ENCODE assay signal across 23 cellular contexts in the genomic region with DNA sequence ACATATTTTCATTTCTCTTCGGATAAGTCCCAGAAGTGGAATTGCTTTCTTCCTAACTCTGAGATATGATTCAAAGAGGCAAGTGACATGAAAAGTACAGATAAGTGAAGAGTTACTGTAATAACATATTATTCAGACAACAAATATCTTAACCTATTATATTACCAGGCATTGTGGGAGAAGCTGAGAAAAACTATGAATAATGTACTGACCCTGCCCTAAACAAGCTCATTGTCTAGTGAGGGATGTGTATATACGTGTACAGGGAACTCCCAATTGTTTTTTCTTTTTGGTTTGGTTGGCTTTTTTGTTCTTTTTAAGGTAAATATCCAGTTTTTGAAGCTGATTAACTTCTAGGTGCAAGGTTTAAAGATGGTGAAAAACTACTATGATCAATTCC. TPM values are rescaled to one million over a fixed set of nuclear protein-coding genes. Genes with fewer than 3 reads are reported as not detected.
A peak's percentile ranks its signal among the peaks of the same experiment; 100 is the strongest.
DNase-seq lines count a peak whose midpoint lies in the region; ATAC-seq, FAIRE-seq and TF ChIP-seq lines count a peak whose summit lies in the region.
"Had no signal": no experiment of that assay in that cellular context is flagged by ENCODE, and none has a peak within 500 bp of the region (broad histone marks: within the 10 kb centered on the region; RNA-seq: fewer than 3 reads in every experiment).

No MANE protein-coding gene starts in this region.

- H3K4me1 Mint-ChIP-seq in nephron progenitor cell = peaks cover 24% of the 10 kb centered on the region

- peak overlapping the region; percentile 77 for H3K27ac Mint-ChIP-seq in nephron progenitor cell

- H3K9me3 ChIP-seq in cardiac muscle cell (ENCODE audit: low read depth) = no peaks in the 10 kb centered on the region
- H3K9me3 ChIP-seq: BE2C had no signal

- H3K9me3 Mint-ChIP-seq in nephron progenitor cell = peaks cover 5% of the 10 kb centered on the region

- DNase-seq in cardiac muscle cell (ENCODE audit: low read depth in 1 of 2, low spot score in 1 of 2) (no peak), Right ventricle myocardium superior (no peak), bronchial epithelial cell (ENCODE audit: low read depth) (peak; percentile 33), nephron progenitor cell (no peak), Kasumi-1 (lab: John Stamatoyannopoulos, UW) (no peak), NCI-H345 treated with DMSO at 0.1 percent for 48 hours (lab: John Stamatoyannopoulos, UW; ENCODE audit: unreplicated experiment) (no peak), NCI-H1417 (lab: John Stamatoyannopoulos, UW) (no peak)
- no peak for DNase-seq in activated CD4-positive, alpha-beta T cell treated with anti-CD3 and anti-CD28 coated beads, Interleukin-2, amount 50 U/mL, for 48 hours
- DNase-seq: BE2C, DMS53, GDM1, GOT3, HCEC 1CT, IMR-90, NCI-H1417 treated with DMSO at 0.1 percent for 48 hours, NCI-H187, NCI-H510A, NCI-H748 treated with DMSO at 0.1 percent for 48 hours, PC-9, RPMI8226, SIG-M5 had no signal

- H3K36me3 ChIP-seq in cardiac muscle cell (no peaks in the 10 kb centered on the region), bronchial epithelial cell (ENCODE audit: control insufficient read depth, insufficient read depth, low read length) (no peaks in the 10 kb centered on the region)
- H3K36me3 ChIP-seq: BE2C had no signal

- intact Hi-C loops in Right ventricle myocardium superior (cut with DNase I) = no loop called here

- H3K27me3 ChIP-seq in cardiac muscle cell = no peaks in the 10 kb centered on the region
- H3K27me3 ChIP-seq in bronchial epithelial cell (ENCODE audit: control insufficient read depth, insufficient read depth, low read length) = no peaks in the 10 kb centered on the region
- H3K27me3 ChIP-seq: BE2C had no signal

- peaks cover 33% of the 10 kb centered on the region for H3K4me1 ChIP-seq in cardiac muscle cell (ENCODE audit: low read depth)
- H3K4me1 ChIP-seq: BE2C had no signal

- no peaks in the 10 kb centered on the region for H3K27me3 Mint-ChIP-seq in nephron progenitor cell (ENCODE audit: low read depth, poor library complexity)

- peaks cover 38% of the 10 kb centered on the region for H3K36me3 Mint-ChIP-seq in nephron progenitor cell (ENCODE audit: low read depth)

- no peak for TF ChIP-seq CTCF in cardiac muscle cell (IDR thresholded peaks at IDR 0.05; ENCODE audit: low read depth, low read length)
- no peak for TF ChIP-seq CTCF in bronchial epithelial cell (IDR thresholded peaks at IDR 0.05; ENCODE audit: insufficient read depth, low read length, severe bottlenecking)
- no peak for TF ChIP-seq CTCF in nephron progenitor cell (IDR thresholded peaks at IDR 0.05)

- no peak for ATAC-seq in Right ventricle myocardium superior (ENCODE audit: poor library complexity)

- H3K27ac ChIP-seq in cardiac muscle cell = peak overlapping the region; percentile 88
- H3K27ac ChIP-seq: KMS-11, PC-9 had no signal

- H3K4me3 ChIP-seq in cardiac muscle cell (no peak overlapping the region), bronchial epithelial cell (ENCODE audit: low read depth, low read length) (no peak overlapping the region)
- H3K4me3 ChIP-seq: PC-9 had no signal

- H3K4me3 Mint-ChIP-seq in nephron progenitor cell = no peak overlapping the region

- no peak for FAIRE-seq in bronchial epithelial cell (lab: Jason Lieb, UNC)
- FAIRE-seq: D721Med had no signal

RNA-seq across cellular contexts. Expression of gene NCKAP1, which starts 26.5 kb away (rescaled TPM):
- 90.4 and 91.4 TPM in 2 replicates for total RNA-seq in cardiac muscle cell
- 81.7 and 102 TPM in 2 replicates for polyA plus RNA-seq in cardiac muscle cell
- 128 TPM for total RNA-seq in Right ventricle myocardium superior
- total RNA-seq in bronchial epithelial cell = 180 and 214 TPM in 2 replicates
